In genomic region chr1:231040800-231041704, GRCh38 we compare ENCODE assay signal across 1 cellular context.
TF ChIP-seq lines count a peak whose summit lies in the region.

No MANE protein-coding gene starts in this region.

TF ChIP-seq in SK-N-SH, 30 proteins besides CTCF, POLR2A, EP300 and RAD21 (continued from another document):
- no peak for TF ChIP-seq PBX3 (IDR thresholded peaks at IDR 0.05)
